Comparison of ENCODE assay signal across 8 cellular contexts in genomic region chrX:40267334-40268118, GRCh38.
A peak's percentile ranks its signal among the peaks of the same experiment; 100 is the strongest.
DNase-seq lines count a peak whose midpoint lies in the region; ATAC-seq and TF ChIP-seq lines count a peak whose summit lies in the region.

No MANE protein-coding gene starts in this region.

- POLR2A ChIA-PET in activated B cell treated with CpG ODN at 0.5 μM for 24 hours (lab: Charles Lee) = interaction anchor here (0.5 to 1.4 kb wide), 4 partner anchors 10 to 170 kb away, joined by 3 to 4 read pairs (median 3); partner anchors contain the start of gene BCOR

- peak; percentile 44 for ATAC-seq in GM19463 (IDR thresholded peaks at IDR 0.05; ENCODE audit: unreplicated experiment)
- peak; percentile 52 for ATAC-seq in activated B cell treated with CpG ODN at 0.5 μM for 24 hours (ENCODE audit: low read depth)
- ATAC-seq in omental fat pad (ENCODE audit: low FRiP score) = no peak

- CTCF ChIA-PET in activated B cell treated with CpG ODN at 0.5 μM for 24 hours (lab: Charles Lee) = interaction anchor here (0.7 to 1.0 kb wide), 3 partner anchors 91 to 111 kb away, joined by 3 to 5 read pairs (median 3); no protein-coding TSS in a partner anchor

- no peaks in the 10 kb centered on the region for H3K36me3 Mint-ChIP-seq in activated B cell treated with CpG ODN at 0.5 μM for 24 hours (ENCODE audit: low read depth)

- peak overlapping the region; percentile 56 for H3K4me3 ChIP-seq in iPS-15b (ENCODE audit: low read depth, low read length)
- peak overlapping the region; percentile 13 to 67 (median 61) for H3K4me3 ChIP-seq in subcutaneous abdominal adipose tissue (ENCODE audit: low read depth in 1 of 5, low read length in 5 of 5)

- H3K4me1 Mint-ChIP-seq in activated B cell treated with CpG ODN at 0.5 μM for 24 hours = peaks cover 14% of the 10 kb centered on the region

- H3K27ac Mint-ChIP-seq in activated B cell treated with CpG ODN at 0.5 μM for 24 hours = no peak overlapping the region

- H3K27me3 ChIP-seq in iPS-15b (ENCODE audit: control insufficient read depth, insufficient read depth, low read length) (peaks cover 18% of the 10 kb centered on the region), subcutaneous abdominal adipose tissue (ENCODE audit: control insufficient read depth in 5 of 5, insufficient read depth in 4 of 5, low read length in 5 of 5) (peaks cover 0 to 30% (median 8%) of the 10 kb centered on the region in 5 donors)

- DNase-seq in activated B cell treated with CpG ODN at 0.5 μM for 24 hours (peak; percentile 15), omental fat pad (ENCODE audit: low spot score) (no peak), T-helper 9 cell (no peak), HuH-7 (ENCODE audit: low spot score) (no peak)

- TF ChIP-seq CTCF in 22Rv1 (IDR thresholded peaks at IDR 0.05) (peak; percentile 26), activated B cell treated with CpG ODN at 0.5 μM for 24 hours (IDR thresholded peaks at IDR 0.05) (no peak), omental fat pad (IDR thresholded peaks at IDR 0.05) (no peak)

- no peaks in the 10 kb centered on the region for H3K36me3 ChIP-seq in iPS-15b (ENCODE audit: control insufficient read depth, insufficient read depth, low read length)
- H3K36me3 ChIP-seq in subcutaneous abdominal adipose tissue (ENCODE audit: control insufficient read depth in 5 of 5, insufficient read depth in 5 of 5, low read length in 5 of 5) = no peaks in the 10 kb centered on the region

- H3K9me3 ChIP-seq in iPS-15b (ENCODE audit: control insufficient read depth, insufficient read depth, low read length) (no peaks in the 10 kb centered on the region), subcutaneous abdominal adipose tissue (ENCODE audit: control insufficient read depth in 5 of 5, low read length in 5 of 5) (peaks cover 0 to 9% (median 0%) of the 10 kb centered on the region in 5 donors)

- H3K9ac ChIP-seq in iPS-15b (ENCODE audit: low read depth, low read length) = no peak overlapping the region
- peak overlapping the region in 2 of 5 donors; percentile 35 to 43 for H3K9ac ChIP-seq in subcutaneous abdominal adipose tissue (ENCODE audit: low read length in 5 of 5)

- H3K4me1 ChIP-seq in iPS-15b (ENCODE audit: control insufficient read depth, insufficient read depth, low read length) (peaks cover 6% of the 10 kb centered on the region), subcutaneous abdominal adipose tissue (ENCODE audit: control insufficient read depth in 5 of 5, insufficient read depth in 5 of 5, low read length in 5 of 5) (peaks cover 2 to 29% (median 17%) of the 10 kb centered on the region in 5 donors)

- H3K27me3 Mint-ChIP-seq in activated B cell treated with CpG ODN at 0.5 μM for 24 hours = no peaks in the 10 kb centered on the region

- H3K27ac ChIP-seq in 22Rv1 = peak overlapping the region; percentile 70
- H3K27ac ChIP-seq in subcutaneous abdominal adipose tissue (ENCODE audit: low read depth, low read length) = no peak overlapping the region

- peak overlapping the region; percentile 72 for H3K4me3 Mint-ChIP-seq in activated B cell treated with CpG ODN at 0.5 μM for 24 hours

- intact Hi-C loops in activated B cell treated with CpG ODN at 0.5 μM for 24 hours (cut with micrococcal nuclease) = loop anchor here (1.0 to 10.0 kb wide), 6 partner anchors 90 to 615 kb away; partner anchors contain the start of gene BCOR

- no peaks in the 10 kb centered on the region for H3K9me3 Mint-ChIP-seq in activated B cell treated with CpG ODN at 0.5 μM for 24 hours
